10 cellular contexts compared by ENCODE assay signal in genomic region chr16:72502654-72503005, GRCh38.
A peak's percentile ranks its signal among the peaks of the same experiment; 100 is the strongest.
DNase-seq lines count a peak whose midpoint lies in the region; ATAC-seq and TF ChIP-seq lines count a peak whose summit lies in the region.
"Had no signal": no experiment of that assay in that cellular context is flagged by ENCODE, and none has a peak within 500 bp of the region (broad histone marks: within the 10 kb centered on the region; RNA-seq: fewer than 3 reads in every experiment).

No MANE protein-coding gene starts in this region.

- H3K27me3 Mint-ChIP-seq in glutamatergic neuron (ENCODE audit: unreplicated experiment) (no peaks in the 10 kb centered on the region), neural crest cell (ENCODE audit: low read depth) (no peaks in the 10 kb centered on the region)

- H3K36me3 Mint-ChIP-seq in glutamatergic neuron (ENCODE audit: unreplicated experiment) (peaks cover 2% of the 10 kb centered on the region), neural crest cell (ENCODE audit: low read depth) (peaks cover 11% of the 10 kb centered on the region)
- H3K36me3 Mint-ChIP-seq: CD8-positive, alpha-beta T cell had no signal

- DNase-seq in glutamatergic neuron (no peak), neural crest cell (ENCODE audit: low read depth, low spot score) (no peak), ecto neural progenitor cell (ENCODE audit: low spot score) (no peak), NCI-H2029 (lab: John Stamatoyannopoulos, UW) (no peak)
- DNase-seq: NCI-H1048, SIG-M5 had no signal

- H3K9me3 Mint-ChIP-seq in glutamatergic neuron (ENCODE audit: unreplicated experiment) (peaks cover 1% of the 10 kb centered on the region), neural crest cell (no peaks in the 10 kb centered on the region)
- H3K9me3 Mint-ChIP-seq: CD8-positive, alpha-beta T cell had no signal

- no peak for ATAC-seq in GM18505 (IDR thresholded peaks at IDR 0.05; ENCODE audit: unreplicated experiment)
- ATAC-seq in HG03159 (IDR thresholded peaks at IDR 0.05; ENCODE audit: unreplicated experiment) = no peak
- ATAC-seq: CD8-positive, alpha-beta T cell had no signal

- TF ChIP-seq POLR2A in GM18505 (IDR thresholded peaks at IDR 0.05; ENCODE audit: borderline replicate concordance, extremely low read depth, insufficient read depth, insufficient read length) = no peak

- H3K4me3 Mint-ChIP-seq in glutamatergic neuron (ENCODE audit: unreplicated experiment) (no peak overlapping the region), neural crest cell (no peak overlapping the region)
- H3K4me3 Mint-ChIP-seq: CD8-positive, alpha-beta T cell had no signal

- H3K4me1 Mint-ChIP-seq in glutamatergic neuron (ENCODE audit: low read depth, unreplicated experiment) = peaks cover 10% of the 10 kb centered on the region
- H3K4me1 Mint-ChIP-seq in neural crest cell = peaks cover 18% of the 10 kb centered on the region

- no peak for TF ChIP-seq CTCF in VCaP (conservative IDR thresholded peaks at IDR 0.05)
- no peak for TF ChIP-seq CTCF in glutamatergic neuron (IDR thresholded peaks at IDR 0.05; ENCODE audit: partially characterized antibody, unreplicated experiment)
- no peak for TF ChIP-seq CTCF in neural crest cell (conservative IDR thresholded peaks at IDR 0.05)

- peak overlapping the region; percentile 46 for H3K27ac ChIP-seq in VCaP

- H3K27ac Mint-ChIP-seq in glutamatergic neuron (ENCODE audit: unreplicated experiment) (peak overlapping the region; percentile 56), neural crest cell (ENCODE audit: unreplicated experiment) (peak overlapping the region; percentile 79)
- H3K27ac Mint-ChIP-seq: CD8-positive, alpha-beta T cell had no signal
